ENCODE assay signal across 1 cellular context in the genomic region with DNA sequence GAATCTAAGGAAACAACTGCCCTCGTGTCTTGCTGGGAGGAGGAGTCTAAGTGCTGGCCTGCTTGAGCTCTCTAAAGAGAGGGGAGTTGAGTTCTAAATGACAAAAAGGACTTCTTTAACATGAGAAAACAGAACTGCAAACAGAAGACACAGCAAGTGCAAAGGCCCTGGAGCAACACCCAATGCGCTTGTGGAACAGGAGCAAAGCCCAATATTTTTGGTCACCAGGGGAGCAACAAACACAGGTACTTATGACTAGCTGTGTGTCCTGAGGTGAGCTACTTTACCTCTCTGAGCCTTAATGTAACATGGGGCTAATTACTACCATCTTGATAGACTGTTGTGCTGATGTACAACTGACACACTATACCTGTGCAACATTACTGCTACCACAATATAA.
TF ChIP-seq lines count a peak whose summit lies in the region.

No MANE protein-coding gene starts in this region.

TF ChIP-seq in HepG2, 621 proteins besides CTCF, POLR2A, EP300 and RAD21 (continued from another document):
- TF ChIP-seq, protein P1, sequence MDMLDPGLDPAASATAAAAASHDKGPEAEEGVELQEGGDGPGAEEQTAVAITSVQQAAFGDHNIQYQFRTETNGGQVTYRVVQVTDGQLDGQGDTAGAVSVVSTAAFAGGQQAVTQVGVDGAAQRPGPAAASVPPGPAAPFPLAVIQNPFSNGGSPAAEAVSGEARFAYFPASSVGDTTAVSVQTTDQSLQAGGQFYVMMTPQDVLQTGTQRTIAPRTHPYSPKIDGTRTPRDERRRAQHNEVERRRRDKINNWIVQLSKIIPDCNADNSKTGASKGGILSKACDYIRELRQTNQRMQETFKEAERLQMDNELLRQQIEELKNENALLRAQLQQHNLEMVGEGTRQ (IDR thresholded peaks at IDR 0.05; ENCODE audit: low read depth, low read length), result no peak
- TF ChIP-seq, protein P1 (CRISPR knock-in tag; IDR thresholded peaks at IDR 0.05; ENCODE audit: borderline replicate concordance), result no peak
